1 cellular context compared by ENCODE assay signal in the genomic region with DNA sequence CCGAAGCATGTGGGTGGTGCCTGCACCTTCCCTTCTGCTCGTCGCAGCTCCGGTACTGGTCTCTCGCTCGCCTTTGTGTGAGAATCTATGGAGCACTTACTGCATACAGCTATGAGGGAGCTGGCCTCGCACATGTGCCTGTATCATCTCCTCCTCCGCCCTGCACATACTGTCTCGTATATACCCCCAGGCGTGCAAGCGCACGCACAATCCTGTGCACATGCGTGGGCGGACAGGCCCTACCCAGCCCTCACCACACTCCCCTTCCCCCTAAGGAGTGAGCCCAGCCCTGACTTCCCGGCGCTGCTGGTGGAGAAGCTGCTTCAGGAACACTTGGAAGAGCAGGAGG.
TF ChIP-seq lines count a peak whose summit lies in the region.

No MANE protein-coding gene starts in this region.

TF ChIP-seq in IMR-90, 13 proteins besides CTCF, POLR2A, EP300 and RAD21:
- TF ChIP-seq FOS (IDR thresholded peaks at IDR 0.05; ENCODE audit: low read depth, low read length) (no peak), SMC3 (IDR thresholded peaks at IDR 0.05; ENCODE audit: low read depth, low read length) (no peak), MAZ (IDR thresholded peaks at IDR 0.05; ENCODE audit: borderline replicate concordance, low read depth, low read length) (no peak), MAFK (IDR thresholded peaks at IDR 0.05; ENCODE audit: low read depth, low read length) (no peak), NFE2L2 (IDR thresholded peaks at IDR 0.05; ENCODE audit: low read depth, low read length) (no peak), CEBPB (IDR thresholded peaks at IDR 0.05; ENCODE audit: low read depth, low read length) (no peak), RCOR1 (IDR thresholded peaks at IDR 0.05; ENCODE audit: insufficient replicate concordance, low read length) (no peak), CHD1 (IDR thresholded peaks at IDR 0.05; ENCODE audit: low read depth, low read length) (no peak), BHLHE40 (IDR thresholded peaks at IDR 0.05; ENCODE audit: low read depth, low read length) (no peak), MXI1 (IDR thresholded peaks at IDR 0.05; ENCODE audit: borderline replicate concordance, low read depth, low read length) (no peak), RFX5 (IDR thresholded peaks at IDR 0.05; ENCODE audit: low read depth, low read length) (no peak), ELK1 (IDR thresholded peaks at IDR 0.05; ENCODE audit: borderline replicate concordance, low read depth, low read length) (no peak)
- TF ChIP-seq, protein P1, sequence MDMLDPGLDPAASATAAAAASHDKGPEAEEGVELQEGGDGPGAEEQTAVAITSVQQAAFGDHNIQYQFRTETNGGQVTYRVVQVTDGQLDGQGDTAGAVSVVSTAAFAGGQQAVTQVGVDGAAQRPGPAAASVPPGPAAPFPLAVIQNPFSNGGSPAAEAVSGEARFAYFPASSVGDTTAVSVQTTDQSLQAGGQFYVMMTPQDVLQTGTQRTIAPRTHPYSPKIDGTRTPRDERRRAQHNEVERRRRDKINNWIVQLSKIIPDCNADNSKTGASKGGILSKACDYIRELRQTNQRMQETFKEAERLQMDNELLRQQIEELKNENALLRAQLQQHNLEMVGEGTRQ (IDR thresholded peaks at IDR 0.05; ENCODE audit: low read depth, low read length), result no peak
